Comparison of ENCODE assay signal across 8 cellular contexts in the genomic region with DNA sequence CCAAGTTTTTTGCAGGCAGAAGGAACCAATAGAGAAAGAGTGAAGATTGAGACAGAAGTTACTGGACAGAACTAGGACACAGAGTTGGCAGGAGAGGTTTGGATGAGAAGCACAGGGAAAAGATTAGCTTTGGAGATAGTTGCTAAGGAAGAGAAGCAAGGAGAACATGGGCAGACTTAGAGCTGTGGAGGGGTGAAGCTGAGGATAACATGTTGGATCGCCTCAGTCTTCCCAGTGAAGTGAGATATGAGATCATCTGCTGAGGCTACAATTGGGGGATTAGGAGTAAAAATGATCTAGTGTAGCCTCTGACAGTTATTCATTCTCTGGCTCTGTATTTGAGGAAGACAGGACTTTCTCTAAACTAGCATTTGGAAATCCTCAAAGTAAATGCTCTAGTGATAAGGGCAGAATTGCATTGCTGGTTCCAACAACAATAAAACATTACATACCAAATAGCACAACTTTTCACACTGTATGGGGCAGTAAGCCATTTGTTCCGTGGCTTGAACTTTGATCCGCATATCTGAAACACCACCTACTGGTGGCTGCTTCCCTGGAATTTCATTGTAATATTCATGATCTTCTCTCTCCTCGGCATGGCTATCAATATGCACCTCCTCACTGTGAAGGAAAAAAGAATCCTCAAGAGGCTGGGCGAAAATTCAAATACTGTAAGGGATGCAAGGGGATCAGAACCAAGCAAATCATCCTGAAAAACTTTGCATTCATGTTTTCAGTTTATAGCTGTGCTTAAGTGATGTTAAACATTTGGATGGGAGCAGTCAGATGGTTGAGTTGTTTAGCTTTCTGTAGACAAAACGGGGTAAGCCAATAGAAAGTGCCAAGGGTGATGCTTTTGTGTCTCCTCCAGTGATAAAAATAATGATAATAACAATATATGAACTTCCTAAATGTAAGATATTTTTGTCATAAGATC. TPM values are rescaled to one million over a fixed set of nuclear protein-coding genes. Genes with fewer than 3 reads are reported as not detected.
A peak's percentile ranks its signal among the peaks of the same experiment; 100 is the strongest.
DNase-seq lines count a peak whose midpoint lies in the region; ATAC-seq, FAIRE-seq and TF ChIP-seq lines count a peak whose summit lies in the region.

No MANE protein-coding gene starts in this region.

- peak; percentile 50 to 61 for TF ChIP-seq CTCF in Caco-2 (IDR thresholded peaks at IDR 0.05; ENCODE audit: insufficient read depth in 1 of 2, low read depth in 1 of 2, low read length in 1 of 2, severe bottlenecking in 1 of 2, unreplicated experiment in 1 of 2)
- TF ChIP-seq CTCF in Loucy (conservative IDR thresholded peaks at IDR 0.05; ENCODE audit: low read length), result peak; percentile 21; the same call in 1 of the 2 replicates
- TF ChIP-seq CTCF in bronchial epithelial cell (IDR thresholded peaks at IDR 0.05; ENCODE audit: insufficient read depth, low read length, severe bottlenecking), result peak; percentile 59
- TF ChIP-seq CTCF in mesothelial cell of epicardium (IDR thresholded peaks at IDR 0.05; ENCODE audit: unreplicated experiment), result no peak

- H3K4me3 Mint-ChIP-seq in Caco-2 (ENCODE audit: unreplicated experiment) (peak overlapping the region; percentile 2), mesothelial cell of epicardium (no peak overlapping the region)
- H3K4me3 Mint-ChIP-seq in activated T-helper 2 cell treated with anti-CD3 and anti-CD28 coated beads, Interferon-gamma antibody, Interleukin-2, Interleukin-4, amounts not matched to agents 10 μg/mL and 5 μg/mL and 100 μg/mL, durations not matched to agents 14 hours and 24 hours and 36 hours (ENCODE audit: low read depth), result no peak overlapping the region

- H3K4me2 ChIP-seq in Loucy (ENCODE audit: low read depth, low read length, poor library complexity, severe bottlenecking), result no peak overlapping the region

- no peaks in the 10 kb centered on the region for H3K9me3 ChIP-seq in Caco-2
- H3K9me3 ChIP-seq in Loucy (ENCODE audit: insufficient read depth, low read depth, low read length), result no peaks in the 10 kb centered on the region

- no peaks in the 10 kb centered on the region for H3K9me2 ChIP-seq in Loucy (replicated peaks; ENCODE audit: low read depth, low read length)

- H3K27me3 Mint-ChIP-seq in Caco-2 (ENCODE audit: insufficient read depth, unreplicated experiment) (peaks cover 8% of the 10 kb centered on the region), mesothelial cell of epicardium (ENCODE audit: low read depth) (no peaks in the 10 kb centered on the region)
- H3K27me3 Mint-ChIP-seq in activated T-helper 2 cell treated with anti-CD3 and anti-CD28 coated beads, Interferon-gamma antibody, Interleukin-2, Interleukin-4, amounts not matched to agents 10 μg/mL and 5 μg/mL and 100 μg/mL, durations not matched to agents 14 hours and 24 hours and 36 hours (ENCODE audit: low read depth), result peaks cover 7% of the 10 kb centered on the region

- H3K27ac Mint-ChIP-seq in Caco-2 (ENCODE audit: unreplicated experiment) (no peak overlapping the region), mesothelial cell of epicardium (peak overlapping the region; percentile 11)
- H3K27ac Mint-ChIP-seq in activated T-helper 2 cell treated with anti-CD3 and anti-CD28 coated beads, Interferon-gamma antibody, Interleukin-2, Interleukin-4, amounts not matched to agents 10 μg/mL and 5 μg/mL and 100 μg/mL, durations not matched to agents 14 hours and 24 hours and 36 hours, result no peak overlapping the region

- CTCF ChIA-PET in Caco-2 (lab: Charles Lee), result interaction anchor here (0.6 to 1.9 kb wide), 2 partner anchors 120 to 250 kb away, joined by 5 to 8 read pairs; no protein-coding TSS in a partner anchor

- POLR2A ChIA-PET in Caco-2 (lab: Charles Lee), result no interaction called here

- H4K20me1 ChIP-seq in Loucy (ENCODE audit: insufficient read depth, low read length, poor library complexity, severe bottlenecking), result no peaks in the 10 kb centered on the region

- no peaks in the 10 kb centered on the region for H3F3A ChIP-seq in Loucy (ENCODE audit: low read depth)

- ATAC-seq in HG03280 (IDR thresholded peaks at IDR 0.05; ENCODE audit: unreplicated experiment) (no peak), GM21447 (IDR thresholded peaks at IDR 0.05; ENCODE audit: unreplicated experiment) (no peak)

- intact Hi-C loops in Caco-2 (cut with micrococcal nuclease; ENCODE audit: unreplicated experiment), result loop anchor here (1.0 to 5.0 kb wide), 3 partner anchors 43 to 497 kb away; partner anchors contain the start of gene CEP152
- intact Hi-C loops in activated T-helper 2 cell treated with anti-CD3 and anti-CD28 coated beads, Interferon-gamma antibody, Interleukin-2, Interleukin-4, amounts not matched to agents 10 μg/mL and 5 μg/mL and 100 μg/mL, durations not matched to agents 14 hours and 24 hours and 36 hours (cut with micrococcal nuclease), result no loop called here

- no peak for FAIRE-seq in bronchial epithelial cell (lab: Jason Lieb, UNC)

- H3K4me3 ChIP-seq in Caco-2 (ENCODE audit: low read depth, low read length), result no peak overlapping the region
- H3K4me3 ChIP-seq in Loucy (ENCODE audit: low read length, poor library complexity, severe bottlenecking), result no peak overlapping the region
- H3K4me3 ChIP-seq in bronchial epithelial cell (ENCODE audit: low read depth, low read length), result no peak overlapping the region

- H3K27me3 ChIP-seq in Caco-2 (replicated peaks; ENCODE audit: control insufficient read depth, insufficient read depth, low read length), result no peaks in the 10 kb centered on the region
- no peaks in the 10 kb centered on the region for H3K27me3 ChIP-seq in Loucy (ENCODE audit: insufficient read depth, low read length, poor library complexity, severe bottlenecking)
- H3K27me3 ChIP-seq in bronchial epithelial cell (ENCODE audit: control insufficient read depth, insufficient read depth, low read length), result no peaks in the 10 kb centered on the region

- H3K9me3 Mint-ChIP-seq in Caco-2 (ENCODE audit: unreplicated experiment) (no peaks in the 10 kb centered on the region), mesothelial cell of epicardium (peaks cover 14% of the 10 kb centered on the region)
- no peaks in the 10 kb centered on the region for H3K9me3 Mint-ChIP-seq in activated T-helper 2 cell treated with anti-CD3 and anti-CD28 coated beads, Interferon-gamma antibody, Interleukin-2, Interleukin-4, amounts not matched to agents 10 μg/mL and 5 μg/mL and 100 μg/mL, durations not matched to agents 14 hours and 24 hours and 36 hours

- DNase-seq in Caco-2 (peak in 1 of 2 experiments; percentile 43), bronchial epithelial cell (ENCODE audit: low read depth) (peak; percentile 36), mesothelial cell of epicardium (ENCODE audit: low spot score in 2 of 2, unreplicated experiment in 2 of 2) (no peak), cortex of kidney (lab: John Stamatoyannopoulos, UW) (no peak)
- DNase-seq in activated T-helper 2 cell treated with anti-CD3 and anti-CD28 coated beads, Interferon-gamma antibody, Interleukin-2, Interleukin-4, amounts not matched to agents 10 μg/mL and 5 μg/mL and 100 μg/mL, durations not matched to agents 14 hours and 24 hours and 36 hours (ENCODE audit: low spot score), result no peak

- no peak overlapping the region for H3K9ac ChIP-seq in Loucy (ENCODE audit: low read depth, low read length, poor library complexity, severe bottlenecking)

- H3K79me2 ChIP-seq in Loucy (ENCODE audit: insufficient read depth, low read length), result no peaks in the 10 kb centered on the region

- no TSS peak for BruUV-seq in Caco-2 (replicated peaks; lab: Mats Ljungman, UMichigan)

- H3K36me3 Mint-ChIP-seq in Caco-2 (ENCODE audit: insufficient read depth, unreplicated experiment) (no peaks in the 10 kb centered on the region), mesothelial cell of epicardium (peaks cover 7% of the 10 kb centered on the region)
- peaks cover 19% of the 10 kb centered on the region for H3K36me3 Mint-ChIP-seq in activated T-helper 2 cell treated with anti-CD3 and anti-CD28 coated beads, Interferon-gamma antibody, Interleukin-2, Interleukin-4, amounts not matched to agents 10 μg/mL and 5 μg/mL and 100 μg/mL, durations not matched to agents 14 hours and 24 hours and 36 hours (ENCODE audit: low read depth)

- H3K4me1 Mint-ChIP-seq in Caco-2 (ENCODE audit: low read depth, unreplicated experiment), result peaks cover 14% of the 10 kb centered on the region
- H3K4me1 Mint-ChIP-seq in mesothelial cell of epicardium, result peaks cover 23% of the 10 kb centered on the region
- H3K4me1 Mint-ChIP-seq in activated T-helper 2 cell treated with anti-CD3 and anti-CD28 coated beads, Interferon-gamma antibody, Interleukin-2, Interleukin-4, amounts not matched to agents 10 μg/mL and 5 μg/mL and 100 μg/mL, durations not matched to agents 14 hours and 24 hours and 36 hours (ENCODE audit: low read depth), result peaks cover 9% of the 10 kb centered on the region

- H3K36me3 ChIP-seq in Caco-2 (ENCODE audit: control insufficient read depth, insufficient read depth, low read length) (no peaks in the 10 kb centered on the region), Loucy (ENCODE audit: insufficient read depth, low read length) (no peaks in the 10 kb centered on the region), bronchial epithelial cell (ENCODE audit: control insufficient read depth, insufficient read depth, low read length) (no peaks in the 10 kb centered on the region)

- H2AFZ ChIP-seq in Loucy (ENCODE audit: low read length), result 0 out of 2 replicates have a peak overlapping the region, but pooled peaks have one; percentile 19

- H3K4me1 ChIP-seq in Caco-2 (peaks cover 10% of the 10 kb centered on the region), Loucy (ENCODE audit: insufficient read depth, low read length, poor library complexity, severe bottlenecking) (peaks cover 9% of the 10 kb centered on the region)

RNA-seq across cellular contexts. Expression of gene EID1, which starts 22.2 kb away (rescaled TPM):
- 60.6 and 63.6 TPM in 2 replicates for total RNA-seq in Caco-2 (2022)
- total RNA-seq in bronchial epithelial cell, result 80.8 and 233 TPM in 2 replicates
- total RNA-seq in mesothelial cell of epicardium, result 135 to 146 TPM (median 139 TPM) in 3 replicates
- total RNA-seq in activated T-helper 2 cell treated with anti-CD3 and anti-CD28 coated beads, Interferon-gamma antibody, Interleukin-2, Interleukin-4, amounts not matched to agents 10 μg/mL and 5 μg/mL and 100 μg/mL, durations not matched to agents 14 hours and 24 hours and 36 hours, result 168 and 202 TPM in 2 replicates

RNA-seq across cellular contexts. Expression of gene CEP152, which starts 44.9 kb away (rescaled TPM):
- total RNA-seq in Caco-2 (2022) (14.2 and 16.5 TPM in 2 replicates), bronchial epithelial cell (4.5 and 10.1 TPM in 2 replicates), mesothelial cell of epicardium (7.1 to 8.0 TPM (median 7.6 TPM) in 3 replicates)
- total RNA-seq in activated T-helper 2 cell treated with anti-CD3 and anti-CD28 coated beads, Interferon-gamma antibody, Interleukin-2, Interleukin-4, amounts not matched to agents 10 μg/mL and 5 μg/mL and 100 μg/mL, durations not matched to agents 14 hours and 24 hours and 36 hours, result 26.2 and 29.2 TPM in 2 replicates
